9 cellular contexts compared by ENCODE assay signal in the genomic region with DNA sequence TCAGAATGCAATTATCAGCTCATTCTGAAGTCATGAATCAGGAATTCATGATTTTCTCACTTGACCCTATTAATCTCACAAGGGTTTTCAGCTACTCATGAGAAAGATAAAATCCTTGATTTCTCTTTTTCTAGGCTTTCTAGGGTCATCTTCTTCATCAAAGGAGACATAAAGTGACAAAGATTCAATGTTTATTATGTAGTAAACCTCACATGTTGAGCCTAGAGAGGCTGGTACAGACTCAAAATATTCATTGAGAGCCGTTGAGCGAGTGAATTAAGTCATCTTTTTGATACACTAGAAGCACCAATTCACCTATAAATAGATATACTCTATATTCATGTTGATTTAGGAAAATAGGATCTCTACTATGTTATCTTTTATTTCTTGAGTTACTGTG.
DNase-seq lines count a peak whose midpoint lies in the region; ATAC-seq and TF ChIP-seq lines count a peak whose summit lies in the region.
"Had no signal": no experiment of that assay in that cellular context is flagged by ENCODE, and none has a peak within 500 bp of the region (broad histone marks: within the 10 kb centered on the region; RNA-seq: fewer than 3 reads in every experiment).

No MANE protein-coding gene starts in this region.

- H3K36me3 ChIP-seq in DOHH2 (ENCODE audit: control insufficient read depth, low read length) (no peaks in the 10 kb centered on the region), mammary epithelial cell (ENCODE audit: insufficient read depth, low read length) (peaks cover 1% of the 10 kb centered on the region)

- no peaks in the 10 kb centered on the region for H3K9me2 ChIP-seq in DOHH2 (replicated peaks; ENCODE audit: control insufficient read depth, low read length)

- peaks cover 16% of the 10 kb centered on the region for H3K36me3 Mint-ChIP-seq in neural crest cell (ENCODE audit: low read depth)
- H3K36me3 Mint-ChIP-seq in stimulated activated memory B cell treated with anti-CD40 and anti-IgM and Interleukin-4, amounts not matched to agents 10 μg/mL and 1 μg/mL and 100 μg/mL, for 72 hours = peaks cover 34% of the 10 kb centered on the region
- H3K36me3 Mint-ChIP-seq: IgD-negative memory B cell had no signal

- no peak overlapping the region for H3K27ac Mint-ChIP-seq in neural crest cell (ENCODE audit: unreplicated experiment)
- no peak overlapping the region for H3K27ac Mint-ChIP-seq in stimulated activated memory B cell treated with anti-CD40 and anti-IgM and Interleukin-4, amounts not matched to agents 10 μg/mL and 1 μg/mL and 100 μg/mL, for 72 hours

- H3F3A ChIP-seq in DOHH2 (ENCODE audit: control insufficient read depth, insufficient read depth) = no peaks in the 10 kb centered on the region

- H3K4me3 ChIP-seq in DOHH2 (ENCODE audit: low read length) = peak overlapping the region; percentile 37; the same call in 1 of the 2 replicates
- peak overlapping the region in 1 of 3 experiments; percentile 11 for H3K4me3 ChIP-seq in mammary epithelial cell (replicated peaks in 1 of 3; ENCODE audit: insufficient read depth in 1 of 3, low read depth in 2 of 3, low read length in 3 of 3)

- intact Hi-C loops in mammary epithelial cell (cut with micrococcal nuclease) = loop anchor here (1.0 kb wide), 4 partner anchors 162 to 333 kb away; no protein-coding TSS in a partner anchor

- no peak for TF ChIP-seq CTCF in DOHH2 (IDR thresholded peaks at IDR 0.05; ENCODE audit: low read depth, low read length, poor library complexity, severe bottlenecking)
- no peak for TF ChIP-seq CTCF in mammary epithelial cell (conservative IDR thresholded peaks at IDR 0.05 in 1 of 2, IDR thresholded peaks at IDR 0.05 in 1 of 2; ENCODE audit: extremely low read depth in 1 of 2, insufficient read depth in 1 of 2, low read depth in 1 of 2, low read length in 2 of 2)
- no peak for TF ChIP-seq CTCF in neural crest cell (conservative IDR thresholded peaks at IDR 0.05)

- H4K20me1 ChIP-seq in DOHH2 (ENCODE audit: control insufficient read depth, insufficient read depth, low read depth, low read length) (no peaks in the 10 kb centered on the region), mammary epithelial cell (ENCODE audit: insufficient read depth, low read length) (no peaks in the 10 kb centered on the region)

- H3K27ac ChIP-seq in DOHH2 (ENCODE audit: low read depth, low read length) (no peak overlapping the region), mammary epithelial cell (ENCODE audit: insufficient read depth, low read depth, low read length) (peak overlapping the region; percentile 28)

- no peak for ATAC-seq in stimulated activated memory B cell treated with anti-CD40 and anti-IgM and Interleukin-4, amounts not matched to agents 10 μg/mL and 1 μg/mL and 100 μg/mL, for 72 hours
- no peak for ATAC-seq in HG02759 (IDR thresholded peaks at IDR 0.05; ENCODE audit: unreplicated experiment)

- H2AFZ ChIP-seq in mammary epithelial cell (ENCODE audit: low read depth, low read length) = peak overlapping the region; percentile 60

- peak overlapping the region; percentile 45 for H3K9ac ChIP-seq in mammary epithelial cell (ENCODE audit: insufficient read depth, low read length)

- H3K27me3 ChIP-seq in DOHH2 (ENCODE audit: control insufficient read depth, low read length) (no peaks in the 10 kb centered on the region), mammary epithelial cell (ENCODE audit: insufficient read depth, low read length) (no peaks in the 10 kb centered on the region)

- no peaks in the 10 kb centered on the region for H3K9me3 Mint-ChIP-seq in neural crest cell
- no peaks in the 10 kb centered on the region for H3K9me3 Mint-ChIP-seq in stimulated activated memory B cell treated with anti-CD40 and anti-IgM and Interleukin-4, amounts not matched to agents 10 μg/mL and 1 μg/mL and 100 μg/mL, for 72 hours
- H3K9me3 Mint-ChIP-seq: IgD-negative memory B cell had no signal

- BruUV-seq in mammary epithelial cell (replicated peaks; lab: Mats Ljungman, UMichigan) = no TSS peak

- H3K4me1 ChIP-seq in DOHH2 (ENCODE audit: control insufficient read depth, low read length) (peaks cover 4% of the 10 kb centered on the region), mammary epithelial cell (ENCODE audit: insufficient read depth, low read length) (peaks cover 8% of the 10 kb centered on the region)

- dilution Hi-C loops in mammary epithelial cell (cut with HindIII; ENCODE audit: low sequenced_read_pairs) = no loop called here

- peak; percentile 72 for DNase-seq in NCI-H2029 treated with DMSO at 0.1 percent for 48 hours (lab: John Stamatoyannopoulos, UW)
- no peak for DNase-seq in mammary epithelial cell
- no peak for DNase-seq in neural crest cell (ENCODE audit: low read depth, low spot score)
- DNase-seq in stimulated activated CD4-positive, alpha-beta T cell treated with anti-CD3 and anti-CD28 coated beads, Interleukin-15, amount 100 ng/mL, for 24 hours = no peak
- no peak for DNase-seq in NCI-H146 (lab: John Stamatoyannopoulos, UW)

- no peaks in the 10 kb centered on the region for H3K27me3 Mint-ChIP-seq in neural crest cell (ENCODE audit: low read depth)
- no peaks in the 10 kb centered on the region for H3K27me3 Mint-ChIP-seq in stimulated activated memory B cell treated with anti-CD40 and anti-IgM and Interleukin-4, amounts not matched to agents 10 μg/mL and 1 μg/mL and 100 μg/mL, for 72 hours
- H3K27me3 Mint-ChIP-seq: IgD-negative memory B cell had no signal

- H3K9me3 ChIP-seq in DOHH2 (ENCODE audit: control insufficient read depth, insufficient read depth, low read length) = no peaks in the 10 kb centered on the region
- no peaks in the 10 kb centered on the region for H3K9me3 ChIP-seq in mammary epithelial cell (replicated peaks; ENCODE audit: insufficient read depth, low read length)

- in situ Hi-C loops in mammary epithelial cell (cut with MboI; ENCODE audit: low sequenced_read_pairs in 2 of 2) = loop anchor here in 1 of 2 donors (5.0 kb wide), 1 partner anchor 287 kb away; no protein-coding TSS in a partner anchor

- 97% methylated on average over 2 of the region's 2 CpGs for WGBS in mammary epithelial cell (ENCODE audit: low coverage, missing lambda C conversion rate)

- CTCF ChIA-PET in mammary epithelial cell (lab: Charles Lee; ENCODE audit: low non-redundant PET) = interaction anchor here (0.6 to 0.7 kb wide), 2 partner anchors 286 to 333 kb away, joined by 4 to 18 read pairs; no protein-coding TSS in a partner anchor

- H3K4me2 ChIP-seq in DOHH2 (ENCODE audit: low read length) (peak overlapping the region; percentile 56), mammary epithelial cell (ENCODE audit: insufficient read depth, low read depth, low read length) (peak overlapping the region; percentile 55)

- H3K4me1 Mint-ChIP-seq in neural crest cell = peaks cover 59% of the 10 kb centered on the region
- H3K4me1 Mint-ChIP-seq in stimulated activated memory B cell treated with anti-CD40 and anti-IgM and Interleukin-4, amounts not matched to agents 10 μg/mL and 1 μg/mL and 100 μg/mL, for 72 hours = no peaks in the 10 kb centered on the region

- H3K79me2 ChIP-seq in DOHH2 (ENCODE audit: control insufficient read depth, low read length) (no peaks in the 10 kb centered on the region), mammary epithelial cell (ENCODE audit: insufficient read depth, low read length) (no peaks in the 10 kb centered on the region)

- H3K4me3 Mint-ChIP-seq in neural crest cell = peak overlapping the region; percentile 85
- no peak overlapping the region for H3K4me3 Mint-ChIP-seq in stimulated activated memory B cell treated with anti-CD40 and anti-IgM and Interleukin-4, amounts not matched to agents 10 μg/mL and 1 μg/mL and 100 μg/mL, for 72 hours
